In genomic region chr7:99097730-99098129, GRCh38 we compare ENCODE assay signal across 17 cellular contexts. TPM values are rescaled to one million over a fixed set of nuclear protein-coding genes. Genes with fewer than 3 reads are reported as not detected.
DNase-seq lines count a peak whose midpoint lies in the region; ATAC-seq and TF ChIP-seq lines count a peak whose summit lies in the region.
"Had no signal": no experiment of that assay in that cellular context is flagged by ENCODE, and none has a peak within 500 bp of the region (broad histone marks: within the 10 kb centered on the region; RNA-seq: fewer than 3 reads in every experiment).

No MANE protein-coding gene starts in this region.

- CTCF ChIA-PET in Caco-2 (lab: Charles Lee) = interaction anchor here (0.6 kb wide), 1 partner anchor 214 kb away, joined by 3 read pairs; no protein-coding TSS in a partner anchor
- CTCF ChIA-PET in activated CD4-positive, alpha-beta T cell treated with anti-CD3 and anti-CD28 coated beads, Interleukin-2, amount 10 ng/mL, durations not matched to agents 7 days and 5 days (lab: Charles Lee) = no interaction called here

- H3K36me3 Mint-ChIP-seq in Caco-2 (ENCODE audit: insufficient read depth, unreplicated experiment) = peaks cover 9% of the 10 kb centered on the region
- H3K36me3 Mint-ChIP-seq in activated naive CD8-positive, alpha-beta T cell treated with anti-CD3 and anti-CD28 coated beads, Interleukin-2, amount 50 U/mL, for 24 hours (ENCODE audit: low read depth) = peaks cover 30% of the 10 kb centered on the region
- peaks cover 25% of the 10 kb centered on the region for H3K36me3 Mint-ChIP-seq in activated CD4-positive, alpha-beta T cell treated with anti-CD3 and anti-CD28 coated beads, Interleukin-2, amount 10 ng/mL, durations not matched to agents 7 days and 5 days (ENCODE audit: low read depth)

- TF ChIP-seq CTCF in Caco-2 (IDR thresholded peaks at IDR 0.05; ENCODE audit: insufficient read depth in 1 of 2, low read depth in 1 of 2, low read length in 1 of 2, severe bottlenecking in 1 of 2, unreplicated experiment in 1 of 2) (no peak), ascending aorta (IDR thresholded peaks at IDR 0.05) (no peak), right lobe of liver (IDR thresholded peaks at IDR 0.05) (no peak), osteoblast (IDR thresholded peaks at IDR 0.05; ENCODE audit: extremely low read depth, low read depth, low read length) (no peak)

- H3K27ac ChIP-seq in ascending aorta = peak overlapping the region; percentile 79 to 80
- peak overlapping the region in 2 of 3 donors; percentile 80 to 86 for H3K27ac ChIP-seq in right lobe of liver
- H3K27ac ChIP-seq in subcutaneous abdominal adipose tissue (ENCODE audit: low read depth, low read length) = peak overlapping the region; percentile 74
- no peak overlapping the region for H3K27ac ChIP-seq in osteoblast (ENCODE audit: low read depth, low read length)
- H3K27ac ChIP-seq: RWPE1 had no signal

- DNase-seq in Caco-2 (no peak), ascending aorta (ENCODE audit: low spot score in 2 of 2) (no peak), right lobe of liver (no peak), osteoblast (ENCODE audit: insufficient read length, low spot score, missing footprints) (no peak)
- no peak for DNase-seq in activated naive CD8-positive, alpha-beta T cell treated with anti-CD3 and anti-CD28 coated beads, Interleukin-2, amount 50 U/mL, for 24 hours
- no peak for DNase-seq in activated CD4-positive, alpha-beta T cell treated with anti-CD3 and anti-CD28 coated beads, Interleukin-2, amount 10 ng/mL, durations not matched to agents 7 days and 5 days
- DNase-seq: C1 segment of cervical spinal cord, DND-41, NCI-H1436 treated with DMSO at 0.1 percent for 48 hours, NCI-H2081, NCI-H748 treated with DMSO at 0.1 percent for 48 hours, OCI-M1 had no signal

- H3K4me1 Mint-ChIP-seq in Caco-2 (ENCODE audit: low read depth, unreplicated experiment) = peaks cover 31% of the 10 kb centered on the region
- peaks cover 16% of the 10 kb centered on the region for H3K4me1 Mint-ChIP-seq in activated naive CD8-positive, alpha-beta T cell treated with anti-CD3 and anti-CD28 coated beads, Interleukin-2, amount 50 U/mL, for 24 hours
- peaks cover 5% of the 10 kb centered on the region for H3K4me1 Mint-ChIP-seq in activated CD4-positive, alpha-beta T cell treated with anti-CD3 and anti-CD28 coated beads, Interleukin-2, amount 10 ng/mL, durations not matched to agents 7 days and 5 days

- H3K4me3 ChIP-seq in Caco-2 (ENCODE audit: low read depth, low read length) = no peak overlapping the region
- no peak overlapping the region for H3K4me3 ChIP-seq in ascending aorta
- H3K4me3 ChIP-seq in right lobe of liver = no peak overlapping the region
- no peak overlapping the region for H3K4me3 ChIP-seq in subcutaneous abdominal adipose tissue (ENCODE audit: low read depth in 1 of 5, low read length in 5 of 5)
- H3K4me3 ChIP-seq in osteoblast (ENCODE audit: insufficient read depth, low read length) = no peak overlapping the region
- H3K4me3 ChIP-seq: GM12878, GM23338 had no signal

- peaks cover 27% of the 10 kb centered on the region for H3K4me1 ChIP-seq in Caco-2
- peaks cover 6 to 43% of the 10 kb centered on the region in 2 donors for H3K4me1 ChIP-seq in ascending aorta
- H3K4me1 ChIP-seq in right lobe of liver = peaks cover 0 to 47% (median 22%) of the 10 kb centered on the region in 4 donors
- H3K4me1 ChIP-seq in subcutaneous abdominal adipose tissue (ENCODE audit: control insufficient read depth in 5 of 5, insufficient read depth in 5 of 5, low read length in 5 of 5) = peaks cover 2 to 37% (median 28%) of the 10 kb centered on the region in 5 donors
- H3K4me1 ChIP-seq in osteoblast (ENCODE audit: insufficient read depth, low read length) = peaks cover 50% of the 10 kb centered on the region

- WGBS in right lobe of liver (ENCODE audit: insufficient coverage, low coverage, low lambda C conversion rate, missing lambda C conversion rate) = 76% methylated on average over 2 of the region's 2 CpGs

- no peak overlapping the region for H3K9ac ChIP-seq in subcutaneous abdominal adipose tissue (ENCODE audit: low read length in 5 of 5)

- no peak overlapping the region for H3K4me2 ChIP-seq in osteoblast (ENCODE audit: insufficient read depth, low read length)

- H3K9me3 ChIP-seq in Caco-2 (peaks cover 12% of the 10 kb centered on the region; the same call in 1 of the 2 replicates), ascending aorta (peaks cover 6 to 9% of the 10 kb centered on the region in 2 donors), right lobe of liver (no peaks in the 10 kb centered on the region), subcutaneous abdominal adipose tissue (ENCODE audit: control insufficient read depth in 5 of 5, low read length in 5 of 5) (peaks cover 0 to 8% (median 4%) of the 10 kb centered on the region in 5 donors), osteoblast (ENCODE audit: low read depth, low read length) (no peaks in the 10 kb centered on the region)

- BruUV-seq in Caco-2 (replicated peaks; lab: Mats Ljungman, UMichigan) = no TSS peak

- H3K36me3 ChIP-seq in Caco-2 (ENCODE audit: control insufficient read depth, insufficient read depth, low read length) (no peaks in the 10 kb centered on the region), ascending aorta (no peaks in the 10 kb centered on the region), right lobe of liver (no peaks in the 10 kb centered on the region), subcutaneous abdominal adipose tissue (ENCODE audit: control insufficient read depth in 5 of 5, insufficient read depth in 5 of 5, low read length in 5 of 5) (no peaks in the 10 kb centered on the region), osteoblast (ENCODE audit: insufficient read depth, low read length) (no peaks in the 10 kb centered on the region)

- intact Hi-C loops in Caco-2 (cut with micrococcal nuclease; ENCODE audit: unreplicated experiment) (loop anchor here (2.0 to 5.0 kb wide), 2 partner anchors 45 to 113 kb away; partner anchors contain the start of gene SMURF1), ascending aorta (cut with DNase I) (loop anchor here (2.0 to 5.0 kb wide), 2 partner anchors 45 to 50 kb away; no protein-coding TSS in a partner anchor), right lobe of liver (cut with DNase I) (no loop called here)

- H3K27ac Mint-ChIP-seq in Caco-2 (ENCODE audit: unreplicated experiment) = peak overlapping the region; percentile 79
- no peak overlapping the region for H3K27ac Mint-ChIP-seq in activated naive CD8-positive, alpha-beta T cell treated with anti-CD3 and anti-CD28 coated beads, Interleukin-2, amount 50 U/mL, for 24 hours
- no peak overlapping the region for H3K27ac Mint-ChIP-seq in activated CD4-positive, alpha-beta T cell treated with anti-CD3 and anti-CD28 coated beads, Interleukin-2, amount 10 ng/mL, durations not matched to agents 7 days and 5 days
- H3K27ac Mint-ChIP-seq: GM23338 had no signal

- H3K27me3 ChIP-seq in Caco-2 (replicated peaks; ENCODE audit: control insufficient read depth, insufficient read depth, low read length) (no peaks in the 10 kb centered on the region), ascending aorta (no peaks in the 10 kb centered on the region), right lobe of liver (no peaks in the 10 kb centered on the region), subcutaneous abdominal adipose tissue (ENCODE audit: control insufficient read depth in 5 of 5, insufficient read depth in 4 of 5, low read length in 5 of 5) (no peaks in the 10 kb centered on the region), osteoblast (ENCODE audit: insufficient read depth, low read length) (no peaks in the 10 kb centered on the region)

- H4K20me1 ChIP-seq in osteoblast (ENCODE audit: insufficient read depth, low read length) = peaks cover 22% of the 10 kb centered on the region

- H3K79me2 ChIP-seq in osteoblast (ENCODE audit: insufficient read depth, low read length) = peaks cover 78% of the 10 kb centered on the region

- H3K9me3 Mint-ChIP-seq in Caco-2 (ENCODE audit: unreplicated experiment) = peaks cover 13% of the 10 kb centered on the region
- H3K9me3 Mint-ChIP-seq in activated naive CD8-positive, alpha-beta T cell treated with anti-CD3 and anti-CD28 coated beads, Interleukin-2, amount 50 U/mL, for 24 hours = peaks cover 21% of the 10 kb centered on the region
- H3K9me3 Mint-ChIP-seq in activated CD4-positive, alpha-beta T cell treated with anti-CD3 and anti-CD28 coated beads, Interleukin-2, amount 10 ng/mL, durations not matched to agents 7 days and 5 days = peaks cover 17% of the 10 kb centered on the region
- H3K9me3 Mint-ChIP-seq: GM23338 had no signal

- H3K4me3 Mint-ChIP-seq in Caco-2 (ENCODE audit: unreplicated experiment) = peak overlapping the region; percentile 56
- H3K4me3 Mint-ChIP-seq in activated naive CD8-positive, alpha-beta T cell treated with anti-CD3 and anti-CD28 coated beads, Interleukin-2, amount 50 U/mL, for 24 hours = no peak overlapping the region
- H3K4me3 Mint-ChIP-seq in activated CD4-positive, alpha-beta T cell treated with anti-CD3 and anti-CD28 coated beads, Interleukin-2, amount 10 ng/mL, durations not matched to agents 7 days and 5 days = no peak overlapping the region
- H3K4me3 Mint-ChIP-seq: GM23338 had no signal

- POLR2A ChIA-PET in Caco-2 (lab: Charles Lee) = no interaction called here
- POLR2A ChIA-PET in activated CD4-positive, alpha-beta T cell treated with anti-CD3 and anti-CD28 coated beads, Interleukin-2, amount 10 ng/mL, durations not matched to agents 7 days and 5 days (lab: Charles Lee) = no interaction called here

- no peaks in the 10 kb centered on the region for H3K27me3 Mint-ChIP-seq in Caco-2 (ENCODE audit: insufficient read depth, unreplicated experiment)
- no peaks in the 10 kb centered on the region for H3K27me3 Mint-ChIP-seq in activated naive CD8-positive, alpha-beta T cell treated with anti-CD3 and anti-CD28 coated beads, Interleukin-2, amount 50 U/mL, for 24 hours
- H3K27me3 Mint-ChIP-seq in activated CD4-positive, alpha-beta T cell treated with anti-CD3 and anti-CD28 coated beads, Interleukin-2, amount 10 ng/mL, durations not matched to agents 7 days and 5 days = no peaks in the 10 kb centered on the region

- ATAC-seq in right lobe of liver (no peak), GM21529 (IDR thresholded peaks at IDR 0.05; ENCODE audit: unreplicated experiment) (no peak)
- no peak for ATAC-seq in activated naive CD8-positive, alpha-beta T cell treated with anti-CD3 and anti-CD28 coated beads, Interleukin-2, amount 50 U/mL, for 24 hours
- ATAC-seq: GM12878, GM23338 had no signal

- TF ChIP-seq POLR2A in right lobe of liver (IDR thresholded peaks at IDR 0.05) = no peak

- H2AFZ ChIP-seq in osteoblast (ENCODE audit: low read length) = no peak overlapping the region
- H2AFZ ChIP-seq: GM23338 had no signal

RNA-seq across cellular contexts. Expression of gene SMURF1, which starts 46.2 kb away (rescaled TPM):
- total RNA-seq in Caco-2 (2022) (22.5 and 23.0 TPM in 2 replicates), ascending aorta (26.5 TPM), right lobe of liver (10 to 100 TPM in 4 of 6 experiments, 1 to 10 TPM in 2; 8.8 to 14.1 (median 10.9) TPM), osteoblast (20.6 and 23.5 TPM in 2 replicates)
- 10 to 100 TPM; 12.6 to 14.2 TPM for total RNA-seq in activated CD4-positive, alpha-beta T cell treated with anti-CD3 and anti-CD28 coated beads, Interleukin-2, amount 10 ng/mL, durations not matched to agents 7 days and 5 days

Comparison
In these comparisons a context has a peak if more than half of its experiments do, and no peak if none do; other contexts are left out.
1. intact Hi-C loops: an anchor here in Caco-2 (2.0 to 5.0 kb wide) and ascending aorta (2.0 to 5.0 kb wide); none called in right lobe of liver.